ENCODE assay signal across 10 cellular contexts in genomic region chr2:20159411-20159810, GRCh38.
"Had no signal": no experiment of that assay in that cellular context is flagged by ENCODE, and none has a peak within 500 bp of the region (broad histone marks: within the 10 kb centered on the region; RNA-seq: fewer than 3 reads in every experiment).

No MANE protein-coding gene starts in this region.

- FAIRE-seq: H1, H54 had no signal

- H3K4me3 Mint-ChIP-seq: GM23338, H9, HFFc6 had no signal

- DNase-seq: GM23248, GOT3, H7, H9, HFFc6 had no signal

- H3K36me3 ChIP-seq: HAP-1 had no signal

- H3K4me2 ChIP-seq: GM23338 had no signal

- H3K9ac ChIP-seq: GM23248 had no signal

- H2AFZ ChIP-seq: GM23248, GM23338 had no signal

- H3K27ac Mint-ChIP-seq: GM23338, H9, HFFc6 had no signal

- H3K9me3 ChIP-seq: HAP-1 had no signal

- H3K9me3 Mint-ChIP-seq: GM23338, H9, HFFc6 had no signal

- H3K4me1 ChIP-seq: HAP-1 had no signal

- H3K4me1 Mint-ChIP-seq: GM23338, H9 had no signal

- H3K4me3 ChIP-seq: GM23248, GM23338, HAP-1 had no signal

- H3K27ac ChIP-seq: GM23248 had no signal

- ATAC-seq: GM23338, HCT116 had no signal
